In genomic region chr5:56358703-56359428, GRCh38 we compare ENCODE assay signal across 1 cellular context.
TF ChIP-seq lines count a peak whose summit lies in the region.

No MANE protein-coding gene starts in this region.

TF ChIP-seq in HepG2, 621 proteins besides CTCF, POLR2A, EP300 and RAD21 (continued from another document and continues in another):
- TF ChIP-seq CEBPZ (IDR thresholded peaks at IDR 0.05; ENCODE audit: low read length) (no peak), SCMH1 (CRISPR knock-in tag; IDR thresholded peaks at IDR 0.05; ENCODE audit: borderline replicate concordance) (no peak), SRY (CRISPR knock-in tag; IDR thresholded peaks at IDR 0.05) (no peak), THYN1 (CRISPR knock-in tag; IDR thresholded peaks at IDR 0.05; ENCODE audit: borderline replicate concordance, low read depth) (no peak), ZNF546 (CRISPR knock-in tag; conservative IDR thresholded peaks at IDR 0.05) (no peak), SAP130 (CRISPR knock-in tag; IDR thresholded peaks at IDR 0.05; ENCODE audit: low read depth) (peak; percentile 66), ZBTB1 (CRISPR knock-in tag; IDR thresholded peaks at IDR 0.05; ENCODE audit: borderline replicate concordance) (no peak), CSRNP1 (CRISPR knock-in tag; IDR thresholded peaks at IDR 0.05) (peak; percentile 26; the same call in 1 of the 2 replicates), MAFG (CRISPR knock-in tag; IDR thresholded peaks at IDR 0.05) (no peak), ZNF414 (CRISPR knock-in tag; IDR thresholded peaks at IDR 0.05) (peak; percentile 58), PRMT3 (CRISPR knock-in tag; IDR thresholded peaks at IDR 0.05; ENCODE audit: borderline replicate concordance, low read depth) (no peak), ZNF7 (CRISPR knock-in tag; IDR thresholded peaks at IDR 0.05) (no peak), PRDM4 (CRISPR knock-in tag; IDR thresholded peaks at IDR 0.05; ENCODE audit: borderline replicate concordance) (no peak), AKNA (CRISPR knock-in tag; IDR thresholded peaks at IDR 0.05; ENCODE audit: borderline replicate concordance) (no peak), ZIK1 (CRISPR knock-in tag; IDR thresholded peaks at IDR 0.05; ENCODE audit: borderline replicate concordance, low read depth) (no peak), NFATC3 (CRISPR knock-in tag; IDR thresholded peaks at IDR 0.05) (0 out of 2 replicates have a peak, but pooled peaks have one; percentile 41), ZNF331 (CRISPR knock-in tag; IDR thresholded peaks at IDR 0.05) (peak; percentile 85), STAG1 (CRISPR knock-in tag; IDR thresholded peaks at IDR 0.05) (peak; percentile 51)
- TF ChIP-seq, protein P1, sequence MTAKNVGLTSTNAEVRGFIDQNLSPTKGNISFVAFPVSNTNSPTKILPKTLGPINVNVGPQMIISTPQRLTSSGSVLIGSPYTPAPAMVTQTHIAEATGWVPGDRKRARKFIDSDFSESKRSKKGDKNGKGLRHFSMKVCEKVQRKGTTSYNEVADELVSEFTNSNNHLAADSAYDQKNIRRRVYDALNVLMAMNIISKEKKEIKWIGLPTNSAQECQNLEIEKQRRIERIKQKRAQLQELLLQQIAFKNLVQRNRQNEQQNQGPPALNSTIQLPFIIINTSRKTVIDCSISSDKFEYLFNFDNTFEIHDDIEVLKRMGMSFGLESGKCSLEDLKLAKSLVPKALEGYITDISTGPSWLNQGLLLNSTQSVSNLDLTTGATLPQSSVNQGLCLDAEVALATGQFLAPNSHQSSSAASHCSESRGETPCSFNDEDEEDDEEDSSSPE (CRISPR knock-in tag; IDR thresholded peaks at IDR 0.05): 0 out of 2 replicates have a peak, but pooled peaks have one; percentile 6
- TF ChIP-seq, protein P2, sequence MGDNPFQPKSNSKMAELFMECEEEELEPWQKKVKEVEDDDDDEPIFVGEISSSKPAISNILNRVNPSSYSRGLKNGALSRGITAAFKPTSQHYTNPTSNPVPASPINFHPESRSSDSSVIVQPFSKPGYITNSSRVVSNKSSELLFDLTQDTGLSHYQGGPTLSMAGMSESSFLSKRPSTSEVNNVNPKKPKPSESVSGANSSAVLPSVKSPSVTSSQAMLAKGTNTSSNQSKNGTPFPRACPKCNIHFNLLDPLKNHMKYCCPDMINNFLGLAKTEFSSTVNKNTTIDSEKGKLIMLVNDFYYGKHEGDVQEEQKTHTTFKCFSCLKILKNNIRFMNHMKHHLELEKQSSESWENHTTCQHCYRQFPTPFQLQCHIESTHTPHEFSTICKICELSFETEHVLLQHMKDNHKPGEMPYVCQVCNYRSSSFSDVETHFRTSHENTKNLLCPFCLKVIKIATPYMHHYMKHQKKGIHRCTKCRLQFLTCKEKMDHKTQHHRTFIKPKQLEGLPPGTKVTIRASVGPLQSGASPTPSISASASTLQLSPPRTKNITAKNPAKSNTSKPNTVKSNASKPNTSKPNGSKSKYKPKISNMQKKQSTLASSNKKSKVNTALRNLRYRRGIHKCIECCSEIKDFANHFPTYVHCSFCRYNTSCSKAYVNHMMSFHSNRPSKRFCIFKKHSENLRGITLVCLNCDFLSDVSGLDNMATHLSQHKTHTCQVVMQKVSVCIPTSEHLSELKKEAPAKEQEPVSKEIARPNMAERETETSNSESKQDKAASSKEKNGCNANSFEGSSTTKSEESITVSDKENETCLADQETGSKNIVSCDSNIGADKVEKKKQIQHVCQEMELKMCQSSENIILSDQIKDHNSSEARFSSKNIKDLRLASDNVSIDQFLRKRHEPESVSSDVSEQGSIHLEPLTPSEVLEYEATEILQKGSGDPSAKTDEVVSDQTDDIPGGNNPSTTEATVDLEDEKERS (CRISPR knock-in tag; IDR thresholded peaks at IDR 0.05): 0 out of 2 replicates have a peak, but pooled peaks have one; percentile 56
- TF ChIP-seq, protein P3, sequence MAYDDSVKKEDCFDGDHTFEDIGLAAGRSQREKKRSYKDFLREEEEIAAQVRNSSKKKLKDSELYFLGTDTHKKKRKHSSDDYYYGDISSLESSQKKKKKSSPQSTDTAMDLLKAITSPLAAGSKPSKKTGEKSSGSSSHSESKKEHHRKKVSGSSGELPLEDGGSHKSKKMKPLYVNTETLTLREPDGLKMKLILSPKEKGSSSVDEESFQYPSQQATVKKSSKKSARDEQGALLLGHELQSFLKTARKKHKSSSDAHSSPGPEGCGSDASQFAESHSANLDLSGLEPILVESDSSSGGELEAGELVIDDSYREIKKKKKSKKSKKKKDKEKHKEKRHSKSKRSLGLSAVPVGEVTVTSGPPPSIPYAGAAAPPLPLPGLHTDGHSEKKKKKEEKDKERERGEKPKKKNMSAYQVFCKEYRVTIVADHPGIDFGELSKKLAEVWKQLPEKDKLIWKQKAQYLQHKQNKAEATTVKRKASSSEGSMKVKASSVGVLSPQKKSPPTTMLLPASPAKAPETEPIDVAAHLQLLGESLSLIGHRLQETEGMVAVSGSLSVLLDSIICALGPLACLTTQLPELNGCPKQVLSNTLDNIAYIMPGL (CRISPR knock-in tag; IDR thresholded peaks at IDR 0.05; ENCODE audit: borderline replicate concordance in 1 of 2, low read depth in 1 of 2): peak; percentile 62 to 72; a peak in 2 of 4 replicates
- TF ChIP-seq, protein P4, sequence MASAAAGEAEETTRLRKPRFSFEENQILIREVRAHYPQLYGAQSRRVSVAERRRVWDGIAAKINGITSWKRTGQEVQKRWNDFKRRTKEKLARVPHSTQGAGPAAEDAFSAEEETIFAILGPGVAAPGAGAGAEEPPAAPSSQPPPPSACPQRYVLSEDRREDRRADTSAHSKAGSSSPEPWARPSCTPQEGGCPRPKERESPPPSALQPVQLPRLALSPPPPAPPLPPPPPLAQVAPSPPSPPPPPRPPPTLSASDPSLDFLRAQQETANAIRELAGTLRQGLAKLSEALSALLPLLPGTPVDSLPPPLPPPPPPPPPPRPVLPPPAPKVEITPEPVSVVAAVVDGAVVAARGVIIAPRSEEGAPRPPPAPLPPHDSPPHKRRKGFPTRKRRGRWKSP (CRISPR knock-in tag; IDR thresholded peaks at IDR 0.05): peak; percentile 52; the same call in 1 of the 2 replicates
